ENCODE assay signal across 1 cellular context in the genomic region with DNA sequence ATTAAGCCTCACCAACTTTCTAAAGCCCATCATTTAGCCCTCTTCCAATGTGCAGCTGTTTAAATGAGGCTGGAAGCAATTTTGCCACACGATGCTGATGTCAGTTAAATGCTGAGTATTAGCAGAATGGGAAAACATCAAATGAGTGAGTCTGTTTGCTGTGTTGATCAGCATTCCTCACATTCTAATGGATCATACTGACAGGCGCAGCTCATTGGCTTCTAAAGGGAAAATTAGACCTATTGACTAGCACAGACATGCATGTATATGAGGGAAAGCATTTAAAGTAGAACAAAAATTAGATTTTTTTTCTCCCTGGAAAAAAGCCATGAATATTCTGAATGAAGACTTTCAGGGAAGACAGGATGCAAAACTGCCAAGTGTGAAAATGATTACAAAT.
TF ChIP-seq lines count a peak whose summit lies in the region.

No MANE protein-coding gene starts in this region.

TF ChIP-seq in H1, 55 proteins besides CTCF, POLR2A, EP300 and RAD21 (continued from another document):
- TF ChIP-seq RXRA (IDR thresholded peaks at IDR 0.05; ENCODE audit: insufficient read depth, low read depth, low read length) (no peak), CHD1 (IDR thresholded peaks at IDR 0.05; ENCODE audit: low read depth, low read length) (no peak)
- TF ChIP-seq, protein P1, sequence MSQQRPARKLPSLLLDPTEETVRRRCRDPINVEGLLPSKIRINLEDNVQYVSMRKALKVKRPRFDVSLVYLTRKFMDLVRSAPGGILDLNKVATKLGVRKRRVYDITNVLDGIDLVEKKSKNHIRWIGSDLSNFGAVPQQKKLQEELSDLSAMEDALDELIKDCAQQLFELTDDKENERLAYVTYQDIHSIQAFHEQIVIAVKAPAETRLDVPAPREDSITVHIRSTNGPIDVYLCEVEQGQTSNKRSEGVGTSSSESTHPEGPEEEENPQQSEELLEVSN (IDR thresholded peaks at IDR 0.05): no peak
